Comparison of ENCODE assay signal across 38 cellular contexts in the genomic region with DNA sequence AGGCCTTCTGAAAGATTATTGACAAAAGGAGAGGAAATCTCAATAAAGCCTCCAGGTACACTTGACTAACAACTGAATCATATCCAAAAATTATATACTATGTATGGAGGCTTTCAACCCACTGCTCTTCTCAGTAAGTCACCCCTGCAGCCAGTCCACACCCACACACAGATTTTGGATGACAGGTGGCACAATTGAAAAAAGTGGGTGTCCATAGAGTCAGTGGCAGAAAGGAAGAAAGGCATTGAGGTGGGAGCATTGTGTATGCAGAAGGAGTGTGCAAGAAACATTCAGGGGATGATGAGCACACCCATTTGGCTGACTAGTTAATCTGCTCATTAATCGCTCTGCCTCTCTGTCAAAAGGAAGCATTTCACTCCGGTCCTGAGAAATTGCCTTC.
"Had no signal": no experiment of that assay in that cellular context is flagged by ENCODE, and none has a peak within 500 bp of the region (broad histone marks: within the 10 kb centered on the region; RNA-seq: fewer than 3 reads in every experiment).

No MANE protein-coding gene starts in this region.

- H3K4me3 Mint-ChIP-seq: activated naive CD4-positive, alpha-beta T cell treated with anti-CD3 and anti-CD28 coated beads for 36 hours; activated naive CD4-positive, alpha-beta T cell treated with anti-CD3 and anti-CD28 coated beads, Interleukin-2, amount 10 ng/mL, durations not matched to agents 7 days and 5 days; activated naive CD4-positive, alpha-beta T cell treated with anti-CD3 and anti-CD28 coated beads, Interleukin-2, amount 50 U/mL, for 24 hours; activated naive CD8-positive, alpha-beta T cell; activated naive CD8-positive, alpha-beta T cell treated with anti-CD3 and anti-CD28 coated beads for 36 hours; activated naive CD8-positive, alpha-beta T cell treated with anti-CD3 and anti-CD28 coated beads, Interleukin-2, amount 10 ng/mL, durations not matched to agents 7 days and 5 days; activated naive CD8-positive, alpha-beta T cell treated with anti-CD3 and anti-CD28 coated beads, Interleukin-2, amount 50 U/mL, for 24 hours; activated T-cell treated with anti-CD3 and anti-CD28 coated beads, Interleukin-2, amount 50 U/mL, for 4 hours; activated T-cell treated with anti-CD3 and anti-CD28 coated beads, Interleukin-2, amount 50 U/mL, for 72 hours; activated T-helper 1 cell treated with anti-CD3 and anti-CD28 coated beads, Interleukin-12 subunit alpha, Interleukin-12 subunit beta, Interleukin-2, Interleukin-4 antibody, amounts not matched to agents 30 ng/mL and 10 ng/mL and 1 ng/mL, durations not matched to agents 14 hours and 24 hours and 36 hours; activated T-helper 17 cell treated with anti-CD3 and anti-CD28 coated beads, Interleukin-2, amount 50 U/mL, for 72 hours; brain; central memory CD8-positive, alpha-beta T cell had no signal

- H3K4me3 ChIP-seq: adrenal gland, ascending aorta, body of pancreas, breast epithelium, cardiac muscle cell had no signal

- H3K9me3 Mint-ChIP-seq: activated naive CD4-positive, alpha-beta T cell treated with anti-CD3 and anti-CD28 coated beads, Interleukin-2, amount 50 U/mL, for 24 hours had no signal

- H3K27ac Mint-ChIP-seq: activated naive CD4-positive, alpha-beta T cell treated with anti-CD3 and anti-CD28 coated beads for 36 hours; activated naive CD4-positive, alpha-beta T cell treated with anti-CD3 and anti-CD28 coated beads, Interleukin-2, amount 10 ng/mL, durations not matched to agents 7 days and 5 days; activated naive CD4-positive, alpha-beta T cell treated with anti-CD3 and anti-CD28 coated beads, Interleukin-2, amount 50 U/mL, for 24 hours; activated naive CD4-positive, alpha-beta T cell treated with anti-CD3 and anti-CD28 coated beads, Interleukin-2, amount 50 U/mL, for 72 hours; activated naive CD8-positive, alpha-beta T cell; activated naive CD8-positive, alpha-beta T cell treated with anti-CD3 and anti-CD28 coated beads for 36 hours; activated naive CD8-positive, alpha-beta T cell treated with anti-CD3 and anti-CD28 coated beads, Interleukin-2, amount 10 ng/mL, durations not matched to agents 7 days and 5 days; activated naive CD8-positive, alpha-beta T cell treated with anti-CD3 and anti-CD28 coated beads, Interleukin-2, amount 50 U/mL, for 24 hours; activated T-cell treated with anti-CD3 and anti-CD28 coated beads, Interleukin-2, amount 50 U/mL, for 72 hours; activated T-helper 1 cell treated with anti-CD3 and anti-CD28 coated beads, Interleukin-12 subunit alpha, Interleukin-12 subunit beta, Interleukin-2, Interleukin-4 antibody, amounts not matched to agents 30 ng/mL and 10 ng/mL and 1 ng/mL, durations not matched to agents 14 hours and 24 hours and 36 hours; activated T-helper 17 cell treated with anti-CD3 and anti-CD28 coated beads, Interleukin-2, amount 50 U/mL, for 72 hours; activated T-helper 2 cell treated with anti-CD3 and anti-CD28 coated beads, Interferon-gamma antibody, Interleukin-2, Interleukin-4, amounts not matched to agents 10 μg/mL and 5 μg/mL and 100 μg/mL, durations not matched to agents 14 hours and 24 hours and 36 hours; brain had no signal

- ATAC-seq: activated naive CD4-positive, alpha-beta T cell treated with anti-CD3 and anti-CD28 coated beads, Interleukin-2, amount 50 U/mL, for 72 hours; activated naive CD8-positive, alpha-beta T cell treated with anti-CD3 and anti-CD28 coated beads, Interleukin-2, amount 50 U/mL, for 24 hours; activated T-cell treated with anti-CD3 and anti-CD28 coated beads, Interleukin-2, amount 50 U/mL, for 4 hours; activated T-cell treated with anti-CD3 and anti-CD28 coated beads, Interleukin-2, amount 50 U/mL, for 72 hours; activated T-helper 17 cell treated with anti-CD3 and anti-CD28 coated beads, Interleukin-2, amount 50 U/mL, for 72 hours; body of pancreas had no signal

- H3K36me3 Mint-ChIP-seq: activated naive CD4-positive, alpha-beta T cell treated with anti-CD3 and anti-CD28 coated beads, Interleukin-2, amount 50 U/mL, for 24 hours; brain had no signal

- H3K27me3 ChIP-seq: adrenal gland, ascending aorta, body of pancreas, brain microvascular endothelial cell, breast epithelium, cardiac muscle cell had no signal

- H3K4me1 ChIP-seq: adrenal gland, ascending aorta, body of pancreas, breast epithelium had no signal

- H3K4me1 Mint-ChIP-seq: brain had no signal

- H3K27me3 Mint-ChIP-seq: activated naive CD4-positive, alpha-beta T cell treated with anti-CD3 and anti-CD28 coated beads, Interleukin-2, amount 50 U/mL, for 24 hours; activated T-helper 17 cell treated with anti-CD3 and anti-CD28 coated beads, Interleukin-2, amount 50 U/mL, for 72 hours; central memory CD8-positive, alpha-beta T cell had no signal

- DNase-seq: activated effector memory CD4-positive, alpha-beta T cell treated with anti-CD3 and anti-CD28 coated beads, Interleukin-2, amount 50 U/mL, for 16 hours; activated effector memory CD4-positive, alpha-beta T cell treated with Interleukin-2 at 50 U/mL for 16 hours; activated gamma-delta T cell; activated gamma-delta T cell treated with Interleukin-2 at 50 U/mL for 16 hours; activated naive CD4-positive, alpha-beta T cell; activated naive CD4-positive, alpha-beta T cell treated with anti-CD3 and anti-CD28 coated beads for 36 hours; activated naive CD4-positive, alpha-beta T cell treated with anti-CD3 and anti-CD28 coated beads, Interleukin-2, amount 10 ng/mL, durations not matched to agents 7 days and 5 days; activated naive CD4-positive, alpha-beta T cell treated with anti-CD3 and anti-CD28 coated beads, Interleukin-2, amount 50 U/mL, for 16 hours; activated naive CD4-positive, alpha-beta T cell treated with Interleukin-2 at 50 U/mL for 16 hours; activated naive CD8-positive, alpha-beta T cell treated with anti-CD3 and anti-CD28 coated beads for 36 hours; activated naive CD8-positive, alpha-beta T cell treated with anti-CD3 and anti-CD28 coated beads, Interleukin-2, amount 10 ng/mL, durations not matched to agents 7 days and 5 days; activated naive CD8-positive, alpha-beta T cell treated with anti-CD3 and anti-CD28 coated beads, Interleukin-2, amount 50 U/mL, for 24 hours; activated T-cell treated with anti-CD3 and anti-CD28 coated beads, Interleukin-2, amount 50 U/mL, for 4 hours; activated T-cell treated with anti-CD3 and anti-CD28 coated beads, Interleukin-2, amount 50 U/mL, for 48 hours; activated T-cell treated with anti-CD3 and anti-CD28 coated beads, Interleukin-2, amount 50 U/mL, for 72 hours; adrenal gland; amniotic stem cell; amygdala; anterior cingulate cortex; aorta; body of pancreas; brain microvascular endothelial cell; central memory CD4-positive, alpha-beta T cell; cerebellar nuclear complex had no signal

- H3K27ac ChIP-seq: adrenal gland, ascending aorta, body of pancreas, brain microvascular endothelial cell, breast epithelium, cardiac muscle cell had no signal

- FAIRE-seq: astrocyte, bronchial epithelial cell, colon had no signal

- H3K36me3 ChIP-seq: adrenal gland, ascending aorta, brain microvascular endothelial cell, breast epithelium, cardiac muscle cell had no signal

- H3K9me3 ChIP-seq: adrenal gland, body of pancreas had no signal
